Comparison of ENCODE assay signal across 16 cellular contexts in genomic region chr12:26177303-26177702, GRCh38. TPM values are rescaled to one million over a fixed set of nuclear protein-coding genes. Genes with fewer than 3 reads are reported as not detected.
DNase-seq lines count a peak whose midpoint lies in the region; ATAC-seq lines count a peak whose summit lies in the region.
"Had no signal": no experiment of that assay in that cellular context is flagged by ENCODE, and none has a peak within 500 bp of the region (broad histone marks: within the 10 kb centered on the region; RNA-seq: fewer than 3 reads in every experiment).

No MANE protein-coding gene starts in this region.

- H3K4me3 Mint-ChIP-seq in stimulated activated naive CD8-positive, alpha-beta T cell treated with anti-CD3 and anti-CD28 coated beads, Interleukin-15, amount 100 ng/mL, for 72 hours: no peak overlapping the region
- H3K4me3 Mint-ChIP-seq in effector memory CD8-positive, alpha-beta T cell: no peak overlapping the region
- H3K4me3 Mint-ChIP-seq: mesothelial cell of epicardium, neural crest cell had no signal

- no peaks in the 10 kb centered on the region for H3K36me3 Mint-ChIP-seq in effector memory CD8-positive, alpha-beta T cell (ENCODE audit: insufficient read depth)
- H3K36me3 Mint-ChIP-seq: mesothelial cell of epicardium had no signal

- H3K36me3 ChIP-seq in SJCRH30: no peaks in the 10 kb centered on the region

- H3K27ac ChIP-seq in SJCRH30: no peak overlapping the region

- no peaks in the 10 kb centered on the region for H3K4me1 Mint-ChIP-seq in stimulated activated naive CD8-positive, alpha-beta T cell treated with anti-CD3 and anti-CD28 coated beads, Interleukin-15, amount 100 ng/mL, for 72 hours
- no peaks in the 10 kb centered on the region for H3K4me1 Mint-ChIP-seq in effector memory CD8-positive, alpha-beta T cell (ENCODE audit: low read depth in 2 of 2)

- H3K9me3 ChIP-seq in SJCRH30 (replicated peaks): no peaks in the 10 kb centered on the region

- no peaks in the 10 kb centered on the region for H3K4me1 ChIP-seq in SJCRH30

- H3K4me3 ChIP-seq in SJCRH30: no peak overlapping the region

- no peak for DNase-seq in stimulated activated naive CD8-positive, alpha-beta T cell treated with anti-CD3 and anti-CD28 coated beads, Interleukin-15, Interleukin-2, amounts not matched to agents 100 U/mL and 50 U/mL, for 24 hours
- DNase-seq in stimulated activated naive CD8-positive, alpha-beta T cell treated with anti-CD3 and anti-CD28 coated beads, Interleukin-15, amount 100 ng/mL, for 72 hours: no peak
- no peak for DNase-seq in effector memory CD8-positive, alpha-beta T cell
- DNase-seq in SJCRH30: no peak
- no peak for DNase-seq in HPDE6-E6E7 (ENCODE audit: extremely low spot score)
- DNase-seq: activated naive CD4-positive, alpha-beta T cell treated with Interleukin-2 at 50 U/mL for 16 hours; activated T-cell treated with anti-CD3 and anti-CD28 coated beads for 4 hours; aorta; MM.1S; NCI-H1930 had no signal

- peaks cover 35% of the 10 kb centered on the region for H3K27me3 Mint-ChIP-seq in stimulated activated naive CD8-positive, alpha-beta T cell treated with anti-CD3 and anti-CD28 coated beads, Interleukin-15, amount 100 ng/mL, for 72 hours
- peaks cover 55 to 56% of the 10 kb centered on the region in 2 donors for H3K27me3 Mint-ChIP-seq in effector memory CD8-positive, alpha-beta T cell

- no peaks in the 10 kb centered on the region for H3K27me3 ChIP-seq in SJCRH30

- peak; percentile 49 for ATAC-seq in stimulated activated naive CD8-positive, alpha-beta T cell treated with anti-CD3 and anti-CD28 coated beads, Interleukin-15, Interleukin-2, amounts not matched to agents 100 U/mL and 50 U/mL, for 24 hours
- ATAC-seq in stimulated activated naive CD8-positive, alpha-beta T cell treated with anti-CD3 and anti-CD28 coated beads, Interleukin-15, amount 100 ng/mL, for 72 hours: no peak
- ATAC-seq in HG03442 (IDR thresholded peaks at IDR 0.05; ENCODE audit: unreplicated experiment): peak; percentile 59
- ATAC-seq in esophagus mucosa: peak; percentile 47
- ATAC-seq in GM21825 (IDR thresholded peaks at IDR 0.05; ENCODE audit: unreplicated experiment): no peak
- ATAC-seq in effector memory CD8-positive, alpha-beta T cell (replicated peaks): no peak
- ATAC-seq: HCT116 had no signal

- no peak overlapping the region for H3K27ac Mint-ChIP-seq in stimulated activated naive CD8-positive, alpha-beta T cell treated with anti-CD3 and anti-CD28 coated beads, Interleukin-15, amount 100 ng/mL, for 72 hours
- no peak overlapping the region for H3K27ac Mint-ChIP-seq in effector memory CD8-positive, alpha-beta T cell
- H3K27ac Mint-ChIP-seq: mesothelial cell of epicardium had no signal

- H3K9me3 Mint-ChIP-seq in stimulated activated naive CD8-positive, alpha-beta T cell treated with anti-CD3 and anti-CD28 coated beads, Interleukin-15, amount 100 ng/mL, for 72 hours: no peaks in the 10 kb centered on the region
- H3K9me3 Mint-ChIP-seq in effector memory CD8-positive, alpha-beta T cell: peaks cover 0 to 7% of the 10 kb centered on the region in 2 donors
- H3K9me3 Mint-ChIP-seq: mesothelial cell of epicardium, neural crest cell had no signal

RNA-seq across cellular contexts. Expression of gene SSPN, which starts 18.1 kb away (rescaled TPM):
- total RNA-seq in esophagus mucosa: 1.4 TPM
- total RNA-seq in SJCRH30 (2014; rRNA removed; shearing (Covaris generic)): 2.8 and 4.0 TPM in 2 replicates

RNA-seq across cellular contexts. Expression of gene BHLHE41, which starts 52.5 kb away (rescaled TPM):
- total RNA-seq in esophagus mucosa: 5.8 TPM
- total RNA-seq in SJCRH30 (2014; rRNA removed; shearing (Covaris generic)): 3.1 and 4.1 TPM in 2 replicates

Comparison
In these comparisons a context has a peak if more than half of its experiments do, and no peak if none do; other contexts are left out.
1. ATAC-seq: peak in stimulated activated naive CD8-positive, alpha-beta T cell treated with anti-CD3 and anti-CD28 coated beads, Interleukin-15, Interleukin-2, amounts not matched to agents 100 U/mL and 50 U/mL, for 24 hours (single experiment), HG03442 (single experiment) and esophagus mucosa (single experiment); none in stimulated activated naive CD8-positive, alpha-beta T cell treated with anti-CD3 and anti-CD28 coated beads, Interleukin-15, amount 100 ng/mL, for 72 hours (single experiment), GM21825 (single experiment) and effector memory CD8-positive, alpha-beta T cell (single experiment).